1 cellular context compared by ENCODE assay signal in genomic region chr21:15064576-15065380, GRCh38.
TF ChIP-seq lines count a peak whose summit lies in the region.

Gene NRIP1, minus strand, starts transcription at chr21:15065000. Its CDS starts 96,808 bp downstream, at chr21:14968192.

TF ChIP-seq in H1, 55 proteins besides CTCF, POLR2A, EP300 and RAD21:
- TF ChIP-seq KDM1A (IDR thresholded peaks at IDR 0.05; ENCODE audit: borderline replicate concordance, low read length) (no peak), JUN (IDR thresholded peaks at IDR 0.05; ENCODE audit: low read depth, low read length) (no peak), CEBPB (IDR thresholded peaks at IDR 0.05; ENCODE audit: low read depth, low read length) (no peak), HDAC6 (IDR thresholded peaks at IDR 0.05; ENCODE audit: low read depth, low read length) (no peak), USF2 (IDR thresholded peaks at IDR 0.05; ENCODE audit: low read length) (no peak), TAF1 (IDR thresholded peaks at IDR 0.05; ENCODE audit: low read depth, low read length) (no peak; the same call in 1 of the 2 replicates), FOSL1 (IDR thresholded peaks at IDR 0.05; ENCODE audit: insufficient read depth, low read depth, low read length) (no peak), SP2 (IDR thresholded peaks at IDR 0.05; ENCODE audit: low read length) (no peak), SRF (IDR thresholded peaks at IDR 0.05; ENCODE audit: low read depth, low read length) (0 out of 2 replicates have a peak, but pooled peaks have one; percentile 10), E2F6 (IDR thresholded peaks at IDR 0.05) (no peak), GTF2F1 (IDR thresholded peaks at IDR 0.05; ENCODE audit: borderline replicate concordance, low read depth, low read length) (no peak), SIRT6 (IDR thresholded peaks at IDR 0.05; ENCODE audit: low read length) (no peak), RFX5 (IDR thresholded peaks at IDR 0.05; ENCODE audit: borderline replicate concordance, low read depth, low read length) (no peak), KDM4A (IDR thresholded peaks at IDR 0.05; ENCODE audit: low read depth, low read length, severe bottlenecking) (peak; percentile 82), CHD1 (IDR thresholded peaks at IDR 0.05; ENCODE audit: low read depth, low read length) (no peak), CBX5 (IDR thresholded peaks at IDR 0.05; ENCODE audit: low read depth, low read length) (no peak), RNF2 (IDR thresholded peaks at IDR 0.05; ENCODE audit: borderline replicate concordance, low read depth, low read length, missing control alignments, poor library complexity, severe bottlenecking) (no peak), TBP (IDR thresholded peaks at IDR 0.05; ENCODE audit: low read depth, low read length) (peak; percentile 10; the same call in 1 of the 2 replicates), NRF1 (IDR thresholded peaks at IDR 0.05; ENCODE audit: low read depth, low read length) (no peak), RXRA (IDR thresholded peaks at IDR 0.05; ENCODE audit: insufficient read depth, low read depth, low read length) (no peak), BCL11A (IDR thresholded peaks at IDR 0.05; ENCODE audit: low read depth in 2 of 2, low read length in 2 of 2) (no peak), TCF12 (IDR thresholded peaks at IDR 0.05; ENCODE audit: low read depth, low read length) (no peak), HDAC2 (IDR thresholded peaks at IDR 0.05; ENCODE audit: borderline replicate concordance in 1 of 2, low read depth in 2 of 2, low read length in 2 of 2) (peak in 1 of 2 experiments; percentile 8; a peak in 1 of 4 replicates), CHD7 (IDR thresholded peaks at IDR 0.05; ENCODE audit: insufficient replicate concordance, low read length) (no peak), BACH1 (IDR thresholded peaks at IDR 0.05; ENCODE audit: low read length) (no peak), BRCA1 (IDR thresholded peaks at IDR 0.05; ENCODE audit: low read depth, low read length) (no peak), ATF3 (IDR thresholded peaks at IDR 0.05; ENCODE audit: insufficient read depth, low read depth, low read length) (no peak), CHD2 (IDR thresholded peaks at IDR 0.05; ENCODE audit: low read length) (no peak), JUND (IDR thresholded peaks at IDR 0.05; ENCODE audit: low read length) (no peak), ZNF274 (IDR thresholded peaks at IDR 0.05; ENCODE audit: borderline replicate concordance, extremely low read depth, low read length) (no peak), NANOG (IDR thresholded peaks at IDR 0.05; ENCODE audit: insufficient read depth, low read depth, low read length, poor library complexity, severe bottlenecking) (no peak), ATF2 (IDR thresholded peaks at IDR 0.05; ENCODE audit: low read length) (no peak), CTBP2 (IDR thresholded peaks at IDR 0.05; ENCODE audit: borderline replicate concordance, insufficient read depth, insufficient read length, low read length) (peak; percentile 21), KDM5A (IDR thresholded peaks at IDR 0.05; ENCODE audit: low read length) (no peak), MAX (IDR thresholded peaks at IDR 0.05) (no peak), GABPA (IDR thresholded peaks at IDR 0.05; ENCODE audit: borderline replicate concordance, insufficient read depth, low read length) (no peak), SAP30 (IDR thresholded peaks at IDR 0.05; ENCODE audit: insufficient read depth, insufficient replicate concordance, low read length) (no peak), EZH2 (IDR thresholded peaks at IDR 0.05; ENCODE audit: low read depth, low read length, severe bottlenecking) (no peak), PHF8 (conservative IDR thresholded peaks at IDR 0.05; ENCODE audit: low read depth, low read length) (peak; percentile 10; the same call in 1 of the 2 replicates), SP1 (IDR thresholded peaks at IDR 0.05; ENCODE audit: low read depth, low read length) (no peak), MAFK (IDR thresholded peaks at IDR 0.05; ENCODE audit: low read depth, low read length) (no peak)
